Comparison of ENCODE assay signal across 8 cellular contexts in genomic region chr7:102517550-102518147, GRCh38. TPM values are rescaled to one million over a fixed set of nuclear protein-coding genes. Genes with fewer than 3 reads are reported as not detected.
DNase-seq lines count a peak whose midpoint lies in the region; ATAC-seq, FAIRE-seq and TF ChIP-seq lines count a peak whose summit lies in the region.
"Not testable (repeated sequence)": the region's sequence is repeated elsewhere in the genome, so short reads cannot be mapped to it uniquely, and the experiment has no call there.

Gene RASA4B (minus strand): TSS chr7:102517777. CDS start chr7:102517710, 67 bp downstream.

- H3K9me2 ChIP-seq in HCT116 (ENCODE audit: insufficient read depth), result not testable (repeated sequence)

- H2AK5ac ChIP-seq in neuronal stem cell (ENCODE audit: low read depth, low read length), result not testable (repeated sequence)

- H3K79me1 ChIP-seq in neuronal stem cell (ENCODE audit: low read depth, low read length), result not testable (repeated sequence)

- POLR2A ChIA-PET in A549 (lab: Yijun Ruan, JAX); HCT116 (lab: Charles Lee): not testable (repeated sequence)

- H3K4me1 Mint-ChIP-seq in T-helper 2 cell treated with Interferon-gamma antibody and Interleukin-4, amounts not matched to agents 5 μg/mL and 100 μg/mL, for 36 hours (ENCODE audit: low read depth), result not testable (repeated sequence)

- H3K9me3 ChIP-seq in A549; HCT116 (ENCODE audit: control insufficient read depth in 1 of 2, insufficient read depth in 1 of 2, low read depth in 1 of 2, low read length in 2 of 2); neuronal stem cell (replicated peaks in 1 of 2; ENCODE audit: control insufficient read depth in 2 of 2, insufficient read depth in 1 of 2, low read depth in 1 of 2, low read length in 2 of 2): not testable (repeated sequence)

- not testable (repeated sequence) for H3K9me3 Mint-ChIP-seq in T-helper 2 cell treated with Interferon-gamma antibody and Interleukin-4, amounts not matched to agents 5 μg/mL and 100 μg/mL, for 36 hours

- not testable (repeated sequence) for H4K91ac ChIP-seq in neuronal stem cell (ENCODE audit: low read depth, low read length, poor library complexity)

- not testable (repeated sequence) for H2BK5ac ChIP-seq in neuronal stem cell (ENCODE audit: low read length)

- H2BK120ac ChIP-seq in neuronal stem cell (ENCODE audit: low read depth, low read length), result not testable (repeated sequence)

- not testable (repeated sequence) for TF ChIP-seq RAD21 in A549 (conservative IDR thresholded peaks at IDR 0.05 in 1 of 2, IDR thresholded peaks at IDR 0.05 in 1 of 2); HCT116 (IDR thresholded peaks at IDR 0.05; ENCODE audit: low read depth)

- not testable (repeated sequence) for H2AFZ ChIP-seq in HCT116 (ENCODE audit: low read depth, low read length, poor library complexity, severe bottlenecking); neuronal stem cell (ENCODE audit: low read length)

- not testable (repeated sequence) for H3K36me3 ChIP-seq in HCT116 (ENCODE audit: control insufficient read depth in 1 of 2, insufficient read depth in 2 of 2, low read length in 2 of 2); neuronal stem cell (replicated peaks in 1 of 2; ENCODE audit: control insufficient read depth in 2 of 2, insufficient read depth in 2 of 2, low read length in 2 of 2)

- not testable (repeated sequence) for H3K9ac ChIP-seq in HCT116 (ENCODE audit: low read length); neuronal stem cell (ENCODE audit: low read depth, low read length, poor library complexity)

- not testable (repeated sequence) for H3K27me3 ChIP-seq in HCT116 (ENCODE audit: insufficient read depth, low read length); neuronal stem cell (ENCODE audit: control insufficient read depth in 3 of 3, insufficient read depth in 3 of 3, low read depth in 1 of 3, low read length in 3 of 3)

- H3K18ac ChIP-seq in neuronal stem cell (ENCODE audit: low read length), result not testable (repeated sequence)

- not testable (repeated sequence) for H4K8ac ChIP-seq in neuronal stem cell (ENCODE audit: low read depth, low read length)

- H3K14ac ChIP-seq in neuronal stem cell (ENCODE audit: low read length), result not testable (repeated sequence)

- H3K4me1 ChIP-seq in A549; HCT116 (ENCODE audit: control insufficient read depth in 1 of 2, insufficient read depth in 2 of 2, low read length in 2 of 2); neuronal stem cell (ENCODE audit: control insufficient read depth in 2 of 2, insufficient read depth in 1 of 2, low read depth in 1 of 2, low read length in 2 of 2): not testable (repeated sequence)

- H2BK12ac ChIP-seq in neuronal stem cell (ENCODE audit: low read length), result not testable (repeated sequence)

- DNase-seq in A549 (ENCODE audit: low read depth in 1 of 2, low spot score in 1 of 2), result peak in 1 of 2 experiments; percentile 0
- DNase-seq in HCT116 (ENCODE audit: low read depth, low spot score); T-helper 2 cell treated with Interferon-gamma antibody and Interleukin-4, amounts not matched to agents 5 μg/mL and 100 μg/mL, for 36 hours (ENCODE audit: low spot score): not testable (repeated sequence)
- DNase-seq in astrocyte of the hippocampus (ENCODE audit: low read depth, low spot score), result peak; percentile 5
- DNase-seq in left ventricle myocardium superior, result peak; percentile 43
- DNase-seq in neuronal stem cell (ENCODE audit: low spot score), result peak; percentile 17

- H3K4ac ChIP-seq in neuronal stem cell (ENCODE audit: low read length), result not testable (repeated sequence)

- not testable (repeated sequence) for H3K27ac Mint-ChIP-seq in T-helper 2 cell treated with Interferon-gamma antibody and Interleukin-4, amounts not matched to agents 5 μg/mL and 100 μg/mL, for 36 hours

- not testable (repeated sequence) for BruUV-seq in HCT116 (replicated peaks; lab: Mats Ljungman, UMichigan)

- WGBS in A549 (ENCODE audit: missing lambda C conversion rate), result no CpG with 5 or more reads among the region's 61 CpGs
- WGBS in neuronal stem cell (ENCODE audit: extremely low coverage in 2 of 2, insufficient read length in 2 of 2, insufficient replicate concordance in 1 of 2), 2 donors, result no CpG with 5 or more reads among the region's 61 CpGs

- H3K36me3 Mint-ChIP-seq in T-helper 2 cell treated with Interferon-gamma antibody and Interleukin-4, amounts not matched to agents 5 μg/mL and 100 μg/mL, for 36 hours (ENCODE audit: low read depth), result not testable (repeated sequence)

- RAD21 ChIA-PET in HCT116 (lab: Charles Lee; ENCODE audit: low non-redundant PET in 1 of 2, low total read pairs in 2 of 2, uncharacterized antibody in 2 of 2, unreplicated experiment in 2 of 2), result not testable (repeated sequence)

- H3K79me2 ChIP-seq in HCT116 (ENCODE audit: insufficient read depth, low read length), result not testable (repeated sequence)

- TF ChIP-seq EP300 in A549 (IDR thresholded peaks at IDR 0.05), result not testable (repeated sequence)

- H3K27ac ChIP-seq in A549, result 0 out of 6 replicates have a peak within 1 kb of the TSS, but pooled peaks of 1 of the 2 experiments have one; percentile 67
- H3K27ac ChIP-seq in HCT116 (ENCODE audit: low read depth, low read length); neuronal stem cell (replicated peaks; ENCODE audit: low read length): not testable (repeated sequence)

- not testable (repeated sequence) for TF ChIP-seq POLR2A in A549 (IDR thresholded peaks at IDR 0.05; ENCODE audit: low read length); HCT116 (IDR thresholded peaks at IDR 0.05; ENCODE audit: borderline replicate concordance, extremely low read depth, insufficient read depth, insufficient read length)

- H3K4me2 ChIP-seq in A549 (peak within 1 kb of the TSS; percentile 54), neuronal stem cell (ENCODE audit: insufficient read depth, low read length, poor library complexity, severe bottlenecking) (peak within 1 kb of the TSS; percentile 40)
- H3K4me2 ChIP-seq in HCT116 (ENCODE audit: low read length), result not testable (repeated sequence)

- H3K4me3 ChIP-seq in A549, result peak within 1 kb of the TSS; percentile 37; the same call in 1 of the 3 replicates
- not testable (repeated sequence) for H3K4me3 ChIP-seq in HCT116 (replicated peaks in 1 of 2; ENCODE audit: low read depth in 1 of 2, low read length in 2 of 2); neuronal stem cell (ENCODE audit: low read length in 2 of 2)

- H3K4me3 Mint-ChIP-seq in T-helper 2 cell treated with Interferon-gamma antibody and Interleukin-4, amounts not matched to agents 5 μg/mL and 100 μg/mL, for 36 hours, result peak within 1 kb of the TSS; percentile 51

- H3K27me3 Mint-ChIP-seq in T-helper 2 cell treated with Interferon-gamma antibody and Interleukin-4, amounts not matched to agents 5 μg/mL and 100 μg/mL, for 36 hours (ENCODE audit: low read depth), result not testable (repeated sequence)

- not testable (repeated sequence) for TF ChIP-seq CTCF in A549 (IDR thresholded peaks at IDR 0.05); HCT116 (IDR thresholded peaks at IDR 0.05 in 2 of 3, conservative IDR thresholded peaks at IDR 0.05 in 1 of 3; ENCODE audit: borderline replicate concordance in 1 of 3, insufficient read depth in 1 of 3, low read depth in 2 of 3, low read length in 2 of 3)

- H2BK15ac ChIP-seq in neuronal stem cell (ENCODE audit: low read length), result not testable (repeated sequence)

- intact Hi-C loops in HCT116 (cut with micrococcal nuclease); left ventricle myocardium superior (cut with micrococcal nuclease): not testable (repeated sequence)

- not testable (repeated sequence) for H3K23ac ChIP-seq in neuronal stem cell (ENCODE audit: low read depth, low read length, poor library complexity)

- ATAC-seq in A549 (peak; percentile 70 to 92), GM18909 (IDR thresholded peaks at IDR 0.05; ENCODE audit: poor library complexity, unreplicated experiment) (peak; percentile 73), HCT116 (peak; percentile 99), HG03432 (IDR thresholded peaks at IDR 0.05; ENCODE audit: unreplicated experiment) (peak; percentile 77), left ventricle myocardium superior (peak; percentile 94)

- H4K20me1 ChIP-seq in HCT116 (ENCODE audit: insufficient read depth), result not testable (repeated sequence)

- FAIRE-seq in A549 (lab: Jason Lieb, UNC), result not testable (repeated sequence)

- CTCF ChIA-PET in A549 (lab: Yijun Ruan, JAX); HCT116 (lab: Charles Lee): not testable (repeated sequence)

RNA-seq across cellular contexts. Expression of gene RASA4B, which starts in this region (rescaled TPM):
- polyA plus RNA-seq in A549 (2011; rRNA removed) (0.83 and 0.93 TPM in 2 replicates), A549 (2017; fragmentation: RNase III; extraction: RNeasy Plus Mini Kit Qiagen cat#74134 plus additional on column Dnase treatment) (1.4 to 1.5 TPM (median 1.4 TPM) in 3 replicates)
- 0.65 and 1.0 TPM in 2 replicates for polyA plus RNA-seq in A549 (2012; cell fraction: cytosol; rRNA removed)
- 3.7 and 4.5 TPM in 2 replicates for polyA plus RNA-seq in A549 (2012; cell fraction: nucleus; rRNA removed)
- polyA minus RNA-seq in A549 (2011; rRNA and poly(A)+ RNA removed), result 0.87 and 1.3 TPM in 2 replicates
- total RNA-seq in HCT116 (2021; ENCODE audit: unreplicated experiment) (6.0 TPM), left ventricle myocardium superior (7.5 TPM)
- 5.8 and 6.2 TPM in 2 replicates for polyA plus RNA-seq in HCT116 (2012)
- polyA plus RNA-seq in neuronal stem cell (2013, experiment 1 of 2), result 9.5 TPM
- 9.5 TPM for polyA plus RNA-seq in neuronal stem cell (2013, experiment 2 of 2)
